Comparison of ENCODE assay signal across 7 cellular contexts in genomic region chr1:31052613-31053012, GRCh38. TPM values are rescaled to one million over a fixed set of nuclear protein-coding genes. Genes with fewer than 3 reads are reported as not detected.
A peak's percentile ranks its signal among the peaks of the same experiment; 100 is the strongest.
DNase-seq lines count a peak whose midpoint lies in the region; ATAC-seq and TF ChIP-seq lines count a peak whose summit lies in the region.
"Not testable (repeated sequence)": the region's sequence is repeated elsewhere in the genome, so short reads cannot be mapped to it uniquely, and the experiment has no call there.

No MANE protein-coding gene starts in this region.

- DNase-seq in RWPE2 (ENCODE audit: low spot score); adipocyte (ENCODE audit: low read depth): not testable (repeated sequence)
- DNase-seq in Right ventricle myocardium inferior (ENCODE audit: missing footprints), result peak; percentile 80
- peak; percentile 61 for DNase-seq in lower lobe of right lung
- peak; percentile 76 to 86 for DNase-seq in trophoblast cell

- intact Hi-C loops in Right ventricle myocardium inferior (cut with DNase I), result loop anchor here (5.0 kb wide), 1 partner anchor 65 kb away; no protein-coding TSS in a partner anchor
- intact Hi-C loops in lower lobe of right lung (cut with DNase I), result not testable (repeated sequence)

- ATAC-seq in RWPE2 (ENCODE audit: low read depth); stimulated activated memory B cell treated with anti-CD40 and anti-IgM and Interleukin-4, amounts not matched to agents 10 μg/mL and 1 μg/mL and 100 μg/mL, for 72 hours: not testable (repeated sequence)
- ATAC-seq in Right ventricle myocardium inferior (peak; percentile 75), lower lobe of right lung (peak in 1 of 2 donors; percentile 74)

- not testable (repeated sequence) for H3K14ac ChIP-seq in trophoblast cell (ENCODE audit: low read length)

- H3K27ac ChIP-seq in ACC112 (ENCODE audit: low read depth, low read length) (peak overlapping the region; percentile 43), RWPE2 (ENCODE audit: poor library complexity, severe bottlenecking) (peak overlapping the region; percentile 1)
- not testable (repeated sequence) for H3K27ac ChIP-seq in lower lobe of right lung; trophoblast cell (ENCODE audit: low read depth, low read length)

- not testable (repeated sequence) for H4K8ac ChIP-seq in trophoblast cell (ENCODE audit: low read depth, low read length)

- not testable (repeated sequence) for H3K4me3 Mint-ChIP-seq in stimulated activated memory B cell treated with anti-CD40 and anti-IgM and Interleukin-4, amounts not matched to agents 10 μg/mL and 1 μg/mL and 100 μg/mL, for 72 hours

- H3K23ac ChIP-seq in trophoblast cell (ENCODE audit: low read length), result not testable (repeated sequence)

- not testable (repeated sequence) for H3K18ac ChIP-seq in trophoblast cell (ENCODE audit: low read length)

- H3K4me1 ChIP-seq in ACC112 (ENCODE audit: control insufficient read depth, insufficient read depth, low read length, unreplicated experiment) (peaks cover 26% of the 10 kb centered on the region), RWPE2 (ENCODE audit: insufficient read depth, poor library complexity, severe bottlenecking) (peaks cover 21% of the 10 kb centered on the region), adipocyte (ENCODE audit: control insufficient read depth, insufficient read depth, low read length) (peaks cover 53% of the 10 kb centered on the region), lower lobe of right lung (peaks cover 72% of the 10 kb centered on the region), trophoblast cell (ENCODE audit: control insufficient read depth in 1 of 2, insufficient read depth in 2 of 2, low read length in 2 of 2) (peaks cover 6 to 12% of the 10 kb centered on the region in 2 experiments)

- peak overlapping the region; percentile 24 for H3K27ac Mint-ChIP-seq in stimulated activated memory B cell treated with anti-CD40 and anti-IgM and Interleukin-4, amounts not matched to agents 10 μg/mL and 1 μg/mL and 100 μg/mL, for 72 hours

- not testable (repeated sequence) for TF ChIP-seq CTCF in RWPE2 (IDR thresholded peaks at IDR 0.05; ENCODE audit: poor library complexity, severe bottlenecking); lower lobe of right lung (IDR thresholded peaks at IDR 0.05)

- not testable (repeated sequence) for H3K9me3 ChIP-seq in RWPE2 (ENCODE audit: severe bottlenecking); adipocyte (ENCODE audit: control insufficient read depth, low read length); lower lobe of right lung; trophoblast cell (ENCODE audit: insufficient read depth, low read depth, low read length)

- H3K4me2 ChIP-seq in trophoblast cell (ENCODE audit: low read length), result not testable (repeated sequence)

- H4K91ac ChIP-seq in trophoblast cell (ENCODE audit: low read depth, low read length), result not testable (repeated sequence)

- H2BK12ac ChIP-seq in trophoblast cell (ENCODE audit: low read length), result not testable (repeated sequence)

- peak overlapping the region; percentile 75 for H3K4ac ChIP-seq in trophoblast cell (ENCODE audit: low read depth, low read length)

- not testable (repeated sequence) for H3K27me3 Mint-ChIP-seq in stimulated activated memory B cell treated with anti-CD40 and anti-IgM and Interleukin-4, amounts not matched to agents 10 μg/mL and 1 μg/mL and 100 μg/mL, for 72 hours

- H3K79me1 ChIP-seq in trophoblast cell (ENCODE audit: low read length), result not testable (repeated sequence)

- H3K4me1 Mint-ChIP-seq in stimulated activated memory B cell treated with anti-CD40 and anti-IgM and Interleukin-4, amounts not matched to agents 10 μg/mL and 1 μg/mL and 100 μg/mL, for 72 hours, result peaks cover 53% of the 10 kb centered on the region

- H2AFZ ChIP-seq in ACC112 (ENCODE audit: low read length, unreplicated experiment); trophoblast cell (ENCODE audit: insufficient read depth, low read length, poor library complexity): not testable (repeated sequence)

- H2BK120ac ChIP-seq in trophoblast cell (ENCODE audit: insufficient read depth, low read length, poor library complexity), result not testable (repeated sequence)

- H3K79me2 ChIP-seq in ACC112 (ENCODE audit: control insufficient read depth, insufficient read depth, low read length, unreplicated experiment) (peaks cover 89% of the 10 kb centered on the region), trophoblast cell (ENCODE audit: control insufficient read depth, insufficient read depth, low read length, poor library complexity) (peaks cover 37% of the 10 kb centered on the region)

- H3K9ac ChIP-seq in adipocyte (ENCODE audit: low read length), result peak overlapping the region; percentile 64
- H3K9ac ChIP-seq in trophoblast cell (ENCODE audit: low read length), result not testable (repeated sequence)

- H3K36me3 ChIP-seq in ACC112 (ENCODE audit: insufficient read depth, low read length) (peaks cover 13% of the 10 kb centered on the region), RWPE2 (ENCODE audit: low read depth) (peaks cover 67% of the 10 kb centered on the region), adipocyte (ENCODE audit: control insufficient read depth, insufficient read depth, low read length, severe bottlenecking) (peaks cover 19% of the 10 kb centered on the region), lower lobe of right lung (peaks cover 29% of the 10 kb centered on the region), trophoblast cell (ENCODE audit: control insufficient read depth in 1 of 2, insufficient read depth in 2 of 2, low read length in 2 of 2) (peaks cover 16 to 23% of the 10 kb centered on the region in 2 experiments)

- not testable (repeated sequence) for H3K4me3 ChIP-seq in ACC112 (ENCODE audit: low read depth, low read length); RWPE2 (ENCODE audit: severe bottlenecking); adipocyte (ENCODE audit: low read length); lower lobe of right lung; trophoblast cell (ENCODE audit: low read depth, low read length)

- H4K12ac ChIP-seq in trophoblast cell (ENCODE audit: low read depth, low read length), result not testable (repeated sequence)

- H2AK5ac ChIP-seq in trophoblast cell (ENCODE audit: low read length), result not testable (repeated sequence)

- H2BK5ac ChIP-seq in trophoblast cell (ENCODE audit: low read depth, low read length, poor library complexity), result not testable (repeated sequence)

- not testable (repeated sequence) for H3K9me3 Mint-ChIP-seq in stimulated activated memory B cell treated with anti-CD40 and anti-IgM and Interleukin-4, amounts not matched to agents 10 μg/mL and 1 μg/mL and 100 μg/mL, for 72 hours

- H3K36me3 Mint-ChIP-seq in stimulated activated memory B cell treated with anti-CD40 and anti-IgM and Interleukin-4, amounts not matched to agents 10 μg/mL and 1 μg/mL and 100 μg/mL, for 72 hours, result peaks cover 24% of the 10 kb centered on the region

- H3K27me3 ChIP-seq in ACC112 (ENCODE audit: insufficient read depth, low read length); RWPE2 (ENCODE audit: insufficient read depth, poor library complexity, severe bottlenecking); adipocyte (replicated peaks; ENCODE audit: control insufficient read depth, insufficient read depth, low read length); lower lobe of right lung (ENCODE audit: low read depth); trophoblast cell (ENCODE audit: insufficient read depth, low read length): not testable (repeated sequence)

- WGBS in trophoblast cell (ENCODE audit: extremely low coverage, insufficient coverage, insufficient read length), result no CpG with 5 or more reads among the region's 14 CpGs

RNA-seq across cellular contexts. Expression of gene PUM1, which starts 12.9 kb away (rescaled TPM):
- 71.1 TPM for total RNA-seq in Right ventricle myocardium inferior
- 121 TPM for total RNA-seq in lower lobe of right lung
- polyA plus RNA-seq in trophoblast cell (2013), result 74.9 and 83.2 TPM in 2 replicates
